Comparison of ENCODE assay signal across 1 cellular context in genomic region chr2:154449951-154450658, GRCh38.
TF ChIP-seq lines count a peak whose summit lies in the region.

No MANE protein-coding gene starts in this region.

TF ChIP-seq in HepG2, 621 proteins besides CTCF, POLR2A, EP300 and RAD21 (continued from another document and continues in another):
- peak; percentile 83 for TF ChIP-seq HDAC2 (CRISPR knock-in tag; IDR thresholded peaks at IDR 0.05)
- peak; percentile 55; the same call in 1 of the 2 replicates for TF ChIP-seq HDAC1 (CRISPR knock-in tag; IDR thresholded peaks at IDR 0.05)
- peak; percentile 91 for TF ChIP-seq MED13 (CRISPR knock-in tag; IDR thresholded peaks at IDR 0.05)
- no peak for TF ChIP-seq WIZ (CRISPR knock-in tag; IDR thresholded peaks at IDR 0.05)
- peak; percentile 81; the same call in 1 of the 2 replicates for TF ChIP-seq GFI1 (CRISPR knock-in tag; IDR thresholded peaks at IDR 0.05; ENCODE audit: borderline replicate concordance)
- peak; percentile 53; the same call in 1 of the 2 replicates for TF ChIP-seq ZSCAN5A (CRISPR knock-in tag; IDR thresholded peaks at IDR 0.05; ENCODE audit: borderline replicate concordance)
- TF ChIP-seq SNAPC2 (CRISPR knock-in tag; IDR thresholded peaks at IDR 0.05), result peak; percentile 86; the same call in 1 of the 2 replicates
- TF ChIP-seq ZNF773 (CRISPR knock-in tag; IDR thresholded peaks at IDR 0.05; ENCODE audit: borderline replicate concordance), result no peak
- no peak for TF ChIP-seq ZNF83 (CRISPR knock-in tag; IDR thresholded peaks at IDR 0.05; ENCODE audit: borderline replicate concordance)
- TF ChIP-seq REPIN1 (CRISPR knock-in tag; IDR thresholded peaks at IDR 0.05; ENCODE audit: borderline replicate concordance, low read depth), result peak; percentile 79; the same call in 1 of the 2 replicates
- TF ChIP-seq FOXP1 (IDR thresholded peaks at IDR 0.05), result no peak
- TF ChIP-seq FOXP1 (CRISPR knock-in tag; IDR thresholded peaks at IDR 0.05), result peak; percentile 97
- peak; percentile 92 for TF ChIP-seq POGZ (CRISPR knock-in tag; IDR thresholded peaks at IDR 0.05)
- TF ChIP-seq FOSL2 (CRISPR knock-in tag; IDR thresholded peaks at IDR 0.05), result peak; percentile 37; the same call in 1 of the 2 replicates
- peak; percentile 62; the same call in 1 of the 2 replicates for TF ChIP-seq EHMT2 (IDR thresholded peaks at IDR 0.05; ENCODE audit: borderline replicate concordance, low read depth, low read length)
- TF ChIP-seq SIX1 (CRISPR knock-in tag; IDR thresholded peaks at IDR 0.05; ENCODE audit: borderline replicate concordance), result 0 out of 2 replicates have a peak, but pooled peaks have one; percentile 47
- peak; percentile 62; the same call in 1 of the 2 replicates for TF ChIP-seq RORA (CRISPR knock-in tag; IDR thresholded peaks at IDR 0.05)
- no peak for TF ChIP-seq ADNP (CRISPR knock-in tag; IDR thresholded peaks at IDR 0.05)
- TF ChIP-seq ERF (CRISPR knock-in tag; IDR thresholded peaks at IDR 0.05), result peak; percentile 61; the same call in 1 of the 2 replicates
- TF ChIP-seq DR1 (CRISPR knock-in tag; IDR thresholded peaks at IDR 0.05), result no peak
- TF ChIP-seq ATF7-NPFF (CRISPR knock-in tag; IDR thresholded peaks at IDR 0.05; ENCODE audit: low read depth), result no peak
- peak; percentile 88; the same call in 1 of the 2 replicates for TF ChIP-seq ZNF709 (CRISPR knock-in tag; IDR thresholded peaks at IDR 0.05)
- TF ChIP-seq CBX5 (CRISPR knock-in tag; IDR thresholded peaks at IDR 0.05; ENCODE audit: borderline replicate concordance), result no peak
- TF ChIP-seq ZNF407 (CRISPR knock-in tag; IDR thresholded peaks at IDR 0.05; ENCODE audit: not compliant biosample characterization), result no peak
- TF ChIP-seq RBAK (CRISPR knock-in tag; IDR thresholded peaks at IDR 0.05), result peak; percentile 36; the same call in 1 of the 2 replicates
- TF ChIP-seq PITX1 (CRISPR knock-in tag; IDR thresholded peaks at IDR 0.05), result peak; percentile 95
- 0 out of 2 replicates have a peak, but pooled peaks have one; percentile 14 for TF ChIP-seq ZNF12 (CRISPR knock-in tag; IDR thresholded peaks at IDR 0.05)
- peak; percentile 80 for TF ChIP-seq DPF2 (CRISPR knock-in tag; IDR thresholded peaks at IDR 0.05; ENCODE audit: borderline replicate concordance, low read depth)
- 0 out of 2 replicates have a peak, but pooled peaks have one; percentile 40 for TF ChIP-seq ZNF280D (CRISPR knock-in tag; IDR thresholded peaks at IDR 0.05)
- TF ChIP-seq ZGPAT (CRISPR knock-in tag; IDR thresholded peaks at IDR 0.05), result peak; percentile 76
- 0 out of 2 replicates have a peak, but pooled peaks have one; percentile 32 for TF ChIP-seq CSRNP1 (CRISPR knock-in tag; IDR thresholded peaks at IDR 0.05)
- no peak for TF ChIP-seq CREB3 (CRISPR knock-in tag; IDR thresholded peaks at IDR 0.05)
- TF ChIP-seq RXRB (CRISPR knock-in tag; IDR thresholded peaks at IDR 0.05; ENCODE audit: borderline replicate concordance), result peak; percentile 97
- TF ChIP-seq ZNF292 (CRISPR knock-in tag; IDR thresholded peaks at IDR 0.05; ENCODE audit: borderline replicate concordance, low read depth), result peak; percentile 78
- peak; percentile 58; the same call in 1 of the 2 replicates for TF ChIP-seq MLX (CRISPR knock-in tag; IDR thresholded peaks at IDR 0.05)
- peak; percentile 44; the same call in 1 of the 2 replicates for TF ChIP-seq SOX13 (IDR thresholded peaks at IDR 0.05)
- TF ChIP-seq SOX13 (CRISPR knock-in tag; conservative IDR thresholded peaks at IDR 0.05 in 1 of 2, IDR thresholded peaks at IDR 0.05 in 1 of 2), result peak in 1 of 2 experiments; percentile 94; a peak in 2 of 4 replicates
- peak; percentile 90 for TF ChIP-seq ZBTB25 (CRISPR knock-in tag; IDR thresholded peaks at IDR 0.05)
- TF ChIP-seq NFIC (IDR thresholded peaks at IDR 0.05; ENCODE audit: low read length), result peak; percentile 94
- TF ChIP-seq ZNF263 (CRISPR knock-in tag; IDR thresholded peaks at IDR 0.05), result no peak
- peak; percentile 58; the same call in 1 of the 2 replicates for TF ChIP-seq KAT7 (CRISPR knock-in tag; IDR thresholded peaks at IDR 0.05; ENCODE audit: borderline replicate concordance)
- TF ChIP-seq RCOR2 (CRISPR knock-in tag; IDR thresholded peaks at IDR 0.05), result no peak; the same call in 1 of the 2 replicates
- no peak for TF ChIP-seq TCF12 (IDR thresholded peaks at IDR 0.05)
- peak; percentile 87; the same call in 1 of the 2 replicates for TF ChIP-seq TCF12 (CRISPR knock-in tag; IDR thresholded peaks at IDR 0.05)
- TF ChIP-seq HCFC1 (IDR thresholded peaks at IDR 0.05; ENCODE audit: low read depth, low read length), result no peak
- peak; percentile 96 for TF ChIP-seq FOXK1 (CRISPR knock-in tag; IDR thresholded peaks at IDR 0.05; ENCODE audit: borderline replicate concordance, low read depth)
- peak; percentile 92 for TF ChIP-seq HNRNPUL1 (IDR thresholded peaks at IDR 0.05; ENCODE audit: low read depth, low read length)
